In the genomic region with DNA sequence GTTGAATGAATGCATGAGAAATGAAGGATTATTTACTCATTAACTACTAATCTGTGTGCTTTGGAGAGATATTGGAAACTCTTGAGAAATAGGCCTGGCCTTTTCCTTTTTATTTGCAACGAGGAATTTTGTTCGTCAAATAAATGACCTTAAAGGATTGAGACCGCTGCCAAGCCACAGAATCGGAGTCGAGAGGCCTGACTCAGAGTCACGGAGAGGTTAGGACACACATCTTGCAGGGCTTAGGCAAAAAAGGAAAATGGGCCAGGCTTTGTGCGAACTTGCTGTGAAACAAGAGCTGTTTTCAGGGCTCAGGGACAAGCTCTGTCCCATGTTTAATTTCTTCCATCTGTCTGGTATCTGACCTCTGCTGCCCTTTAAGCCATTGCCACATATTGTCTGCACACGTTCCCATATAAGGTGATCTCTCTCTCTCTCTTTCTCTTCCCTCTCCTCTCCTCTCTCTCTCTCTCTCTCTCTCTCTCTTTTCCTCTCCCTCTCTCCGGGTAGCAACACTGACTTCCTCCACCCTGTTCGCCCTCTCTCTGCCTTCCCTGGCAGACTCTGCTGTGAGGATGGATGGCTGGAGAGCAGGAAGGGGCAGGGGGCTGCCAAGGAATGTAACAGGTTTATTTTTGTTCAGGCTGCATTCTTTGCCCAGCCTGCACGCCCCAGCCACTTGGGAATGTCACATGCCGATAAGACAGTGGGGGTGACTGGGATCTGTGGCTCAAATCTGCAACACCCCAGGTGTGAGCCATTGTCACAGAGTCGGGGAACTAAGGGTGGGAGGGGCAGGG, we compare ENCODE assay signal across 1 cellular context.
A peak's percentile ranks its signal among the peaks of the same experiment; 100 is the strongest.
TF ChIP-seq lines count a peak whose summit lies in the region.

No MANE protein-coding gene starts in this region.

TF ChIP-seq in HepG2, 621 proteins besides CTCF, POLR2A, EP300 and RAD21 (continued from another document and continues in another):
- no peak for TF ChIP-seq HNRNPK (IDR thresholded peaks at IDR 0.05; ENCODE audit: low read depth, low read length, poor library complexity, severe bottlenecking)
- TF ChIP-seq, protein P1, sequence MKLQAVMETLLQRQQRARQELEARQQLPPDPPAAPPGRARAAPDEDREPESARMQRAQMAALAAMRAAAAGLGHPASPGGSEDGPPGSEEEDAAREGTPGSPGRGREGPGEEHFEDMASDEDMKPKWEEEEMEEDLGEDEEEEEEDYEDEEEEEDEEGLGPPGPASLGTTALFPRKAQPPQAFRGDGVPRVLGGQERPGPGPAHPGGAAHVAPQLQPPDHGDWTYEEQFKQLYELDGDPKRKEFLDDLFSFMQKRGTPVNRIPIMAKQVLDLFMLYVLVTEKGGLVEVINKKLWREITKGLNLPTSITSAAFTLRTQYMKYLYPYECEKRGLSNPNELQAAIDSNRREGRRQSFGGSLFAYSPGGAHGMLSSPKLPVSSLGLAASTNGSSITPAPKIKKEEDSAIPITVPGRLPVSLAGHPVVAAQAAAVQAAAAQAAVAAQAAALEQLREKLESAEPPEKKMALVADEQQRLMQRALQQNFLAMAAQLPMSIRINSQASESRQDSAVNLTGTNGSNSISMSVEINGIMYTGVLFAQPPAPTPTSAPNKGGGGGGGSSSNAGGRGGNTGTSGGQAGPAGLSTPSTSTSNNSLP (IDR thresholded peaks at IDR 0.05; ENCODE audit: low read depth, low read length) = peak; percentile 49
- TF ChIP-seq NFKBIZ (CRISPR knock-in tag; IDR thresholded peaks at IDR 0.05) = 0 out of 2 replicates have a peak, but pooled peaks have one; percentile 20
- TF ChIP-seq TOPORS (CRISPR knock-in tag; IDR thresholded peaks at IDR 0.05) = no peak
- peak; percentile 66; the same call in 1 of the 2 replicates for TF ChIP-seq HDAC1 (CRISPR knock-in tag; IDR thresholded peaks at IDR 0.05)
- TF ChIP-seq ZNF12 (CRISPR knock-in tag; IDR thresholded peaks at IDR 0.05) = no peak
- no peak for TF ChIP-seq MAZ (IDR thresholded peaks at IDR 0.05; ENCODE audit: borderline replicate concordance, low read depth, low read length)
- no peak for TF ChIP-seq MAZ (CRISPR knock-in tag; IDR thresholded peaks at IDR 0.05; ENCODE audit: low read depth)
- no peak for TF ChIP-seq ZMYM2 (CRISPR knock-in tag; IDR thresholded peaks at IDR 0.05)
- TF ChIP-seq SIN3B (IDR thresholded peaks at IDR 0.05; ENCODE audit: low read length) = no peak
- TF ChIP-seq ZNF263 (CRISPR knock-in tag; IDR thresholded peaks at IDR 0.05) = no peak
- TF ChIP-seq POLR2AphosphoS5 (IDR thresholded peaks at IDR 0.05; ENCODE audit: low read depth, low read length) = peak; percentile 30; the same call in 1 of the 2 replicates
- no peak for TF ChIP-seq ZNF773 (CRISPR knock-in tag; IDR thresholded peaks at IDR 0.05; ENCODE audit: borderline replicate concordance)
- TF ChIP-seq BHLHE40 (IDR thresholded peaks at IDR 0.05; ENCODE audit: low read length) = 0 out of 2 replicates have a peak, but pooled peaks have one; percentile 26
- TF ChIP-seq, protein P2, sequence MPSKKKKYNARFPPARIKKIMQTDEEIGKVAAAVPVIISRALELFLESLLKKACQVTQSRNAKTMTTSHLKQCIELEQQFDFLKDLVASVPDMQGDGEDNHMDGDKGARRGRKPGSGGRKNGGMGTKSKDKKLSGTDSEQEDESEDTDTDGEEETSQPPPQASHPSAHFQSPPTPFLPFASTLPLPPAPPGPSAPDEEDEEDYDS (CRISPR knock-in tag; IDR thresholded peaks at IDR 0.05) = peak; percentile 57
- TF ChIP-seq SRSF1 (optimal IDR thresholded peaks at IDR 0.05; ENCODE audit: low read depth, low read length) = no peak
- TF ChIP-seq, protein P3, sequence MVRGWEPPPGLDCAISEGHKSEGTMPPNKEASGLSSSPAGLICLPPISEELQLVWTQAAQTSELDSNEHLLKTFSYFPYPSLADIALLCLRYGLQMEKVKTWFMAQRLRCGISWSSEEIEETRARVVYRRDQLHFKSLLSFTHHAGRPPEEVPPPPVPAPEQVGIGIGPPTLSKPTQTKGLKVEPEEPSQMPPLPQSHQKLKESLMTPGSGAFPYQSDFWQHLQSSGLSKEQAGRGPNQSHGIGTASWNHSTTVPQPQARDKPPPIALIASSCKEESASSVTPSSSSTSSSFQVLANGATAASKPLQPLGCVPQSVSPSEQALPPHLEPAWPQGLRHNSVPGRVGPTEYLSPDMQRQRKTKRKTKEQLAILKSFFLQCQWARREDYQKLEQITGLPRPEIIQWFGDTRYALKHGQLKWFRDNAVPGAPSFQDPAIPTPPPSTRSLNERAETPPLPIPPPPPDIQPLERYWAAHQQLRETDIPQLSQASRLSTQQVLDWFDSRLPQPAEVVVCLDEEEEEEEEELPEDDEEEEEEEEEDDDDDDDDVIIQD (CRISPR knock-in tag; IDR thresholded peaks at IDR 0.05; ENCODE audit: low read depth) = no peak
- no peak for TF ChIP-seq KDM2A (CRISPR knock-in tag; IDR thresholded peaks at IDR 0.05; ENCODE audit: borderline replicate concordance, low read depth)
- TF ChIP-seq ZNF292 (CRISPR knock-in tag; IDR thresholded peaks at IDR 0.05; ENCODE audit: borderline replicate concordance, low read depth) = peak; percentile 84
- TF ChIP-seq, protein P4, sequence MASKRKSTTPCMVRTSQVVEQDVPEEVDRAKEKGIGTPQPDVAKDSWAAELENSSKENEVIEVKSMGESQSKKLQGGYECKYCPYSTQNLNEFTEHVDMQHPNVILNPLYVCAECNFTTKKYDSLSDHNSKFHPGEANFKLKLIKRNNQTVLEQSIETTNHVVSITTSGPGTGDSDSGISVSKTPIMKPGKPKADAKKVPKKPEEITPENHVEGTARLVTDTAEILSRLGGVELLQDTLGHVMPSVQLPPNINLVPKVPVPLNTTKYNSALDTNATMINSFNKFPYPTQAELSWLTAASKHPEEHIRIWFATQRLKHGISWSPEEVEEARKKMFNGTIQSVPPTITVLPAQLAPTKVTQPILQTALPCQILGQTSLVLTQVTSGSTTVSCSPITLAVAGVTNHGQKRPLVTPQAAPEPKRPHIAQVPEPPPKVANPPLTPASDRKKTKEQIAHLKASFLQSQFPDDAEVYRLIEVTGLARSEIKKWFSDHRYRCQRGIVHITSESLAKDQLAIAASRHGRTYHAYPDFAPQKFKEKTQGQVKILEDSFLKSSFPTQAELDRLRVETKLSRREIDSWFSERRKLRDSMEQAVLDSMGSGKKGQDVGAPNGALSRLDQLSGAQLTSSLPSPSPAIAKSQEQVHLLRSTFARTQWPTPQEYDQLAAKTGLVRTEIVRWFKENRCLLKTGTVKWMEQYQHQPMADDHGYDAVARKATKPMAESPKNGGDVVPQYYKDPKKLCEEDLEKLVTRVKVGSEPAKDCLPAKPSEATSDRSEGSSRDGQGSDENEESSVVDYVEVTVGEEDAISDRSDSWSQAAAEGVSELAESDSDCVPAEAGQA (IDR thresholded peaks at IDR 0.05; ENCODE audit: low read depth) = peak; percentile 60; the same call in 1 of the 2 replicates
- TF ChIP-seq, protein P4 (CRISPR knock-in tag; IDR thresholded peaks at IDR 0.05; ENCODE audit: borderline replicate concordance) = no peak
- no peak; the same call in 1 of the 2 replicates for TF ChIP-seq ATF7-NPFF (CRISPR knock-in tag; IDR thresholded peaks at IDR 0.05; ENCODE audit: low read depth)
- no peak for TF ChIP-seq PAF1 (CRISPR knock-in tag; IDR thresholded peaks at IDR 0.05)
- TF ChIP-seq, protein P5, sequence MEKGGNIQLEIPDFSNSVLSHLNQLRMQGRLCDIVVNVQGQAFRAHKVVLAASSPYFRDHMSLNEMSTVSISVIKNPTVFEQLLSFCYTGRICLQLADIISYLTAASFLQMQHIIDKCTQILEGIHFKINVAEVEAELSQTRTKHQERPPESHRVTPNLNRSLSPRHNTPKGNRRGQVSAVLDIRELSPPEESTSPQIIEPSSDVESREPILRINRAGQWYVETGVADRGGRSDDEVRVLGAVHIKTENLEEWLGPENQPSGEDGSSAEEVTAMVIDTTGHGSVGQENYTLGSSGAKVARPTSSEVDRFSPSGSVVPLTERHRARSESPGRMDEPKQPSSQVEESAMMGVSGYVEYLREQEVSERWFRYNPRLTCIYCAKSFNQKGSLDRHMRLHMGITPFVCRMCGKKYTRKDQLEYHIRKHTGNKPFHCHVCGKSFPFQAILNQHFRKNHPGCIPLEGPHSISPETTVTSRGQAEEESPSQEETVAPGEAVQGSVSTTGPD (CRISPR knock-in tag; IDR thresholded peaks at IDR 0.05) = no peak
- TF ChIP-seq, protein P6, sequence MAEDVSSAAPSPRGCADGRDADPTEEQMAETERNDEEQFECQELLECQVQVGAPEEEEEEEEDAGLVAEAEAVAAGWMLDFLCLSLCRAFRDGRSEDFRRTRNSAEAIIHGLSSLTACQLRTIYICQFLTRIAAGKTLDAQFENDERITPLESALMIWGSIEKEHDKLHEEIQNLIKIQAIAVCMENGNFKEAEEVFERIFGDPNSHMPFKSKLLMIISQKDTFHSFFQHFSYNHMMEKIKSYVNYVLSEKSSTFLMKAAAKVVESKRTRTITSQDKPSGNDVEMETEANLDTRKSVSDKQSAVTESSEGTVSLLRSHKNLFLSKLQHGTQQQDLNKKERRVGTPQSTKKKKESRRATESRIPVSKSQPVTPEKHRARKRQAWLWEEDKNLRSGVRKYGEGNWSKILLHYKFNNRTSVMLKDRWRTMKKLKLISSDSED (CRISPR knock-in tag; IDR thresholded peaks at IDR 0.05) = no peak
- TF ChIP-seq, protein P7, sequence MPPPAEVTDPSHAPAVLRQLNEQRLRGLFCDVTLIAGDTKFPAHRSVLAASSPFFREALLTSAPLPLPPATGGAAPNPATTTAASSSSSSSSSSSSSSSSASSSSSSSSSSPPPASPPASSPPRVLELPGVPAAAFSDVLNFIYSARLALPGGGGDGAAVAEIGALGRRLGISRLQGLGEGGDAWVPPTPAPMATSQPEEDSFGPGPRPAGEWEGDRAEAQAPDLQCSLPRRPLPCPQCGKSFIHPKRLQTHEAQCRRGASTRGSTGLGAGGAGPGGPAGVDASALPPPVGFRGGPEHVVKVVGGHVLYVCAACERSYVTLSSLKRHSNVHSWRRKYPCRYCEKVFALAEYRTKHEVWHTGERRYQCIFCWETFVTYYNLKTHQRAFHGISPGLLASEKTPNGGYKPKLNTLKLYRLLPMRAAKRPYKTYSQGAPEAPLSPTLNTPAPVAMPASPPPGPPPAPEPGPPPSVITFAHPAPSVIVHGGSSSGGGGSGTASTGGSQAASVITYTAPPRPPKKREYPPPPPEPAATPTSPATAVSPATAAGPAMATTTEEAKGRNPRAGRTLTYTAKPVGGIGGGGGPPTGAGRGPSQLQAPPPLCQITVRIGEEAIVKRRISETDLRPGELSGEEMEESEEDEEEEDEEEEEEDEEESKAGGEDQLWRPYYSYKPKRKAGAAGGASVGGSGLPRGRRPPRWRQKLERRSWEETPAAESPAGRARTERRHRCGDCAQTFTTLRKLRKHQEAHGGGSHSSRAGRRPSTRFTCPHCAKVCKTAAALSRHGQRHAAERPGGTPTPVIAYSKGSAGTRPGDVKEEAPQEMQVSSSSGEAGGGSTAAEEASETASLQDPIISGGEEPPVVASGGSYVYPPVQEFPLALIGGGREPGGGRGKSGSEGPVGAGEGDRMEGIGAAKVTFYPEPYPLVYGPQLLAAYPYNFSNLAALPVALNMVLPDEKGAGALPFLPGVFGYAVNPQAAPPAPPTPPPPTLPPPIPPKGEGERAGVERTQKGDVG (CRISPR knock-in tag; IDR thresholded peaks at IDR 0.05; ENCODE audit: borderline replicate concordance) = no peak
- TF ChIP-seq JUNB (CRISPR knock-in tag; IDR thresholded peaks at IDR 0.05; ENCODE audit: borderline replicate concordance) = peak; percentile 74; the same call in 1 of the 2 replicates
- peak; percentile 51 for TF ChIP-seq ZNF781 (CRISPR knock-in tag; IDR thresholded peaks at IDR 0.05; ENCODE audit: borderline replicate concordance, not compliant biosample characterization)
- TF ChIP-seq PAWR (CRISPR knock-in tag; IDR thresholded peaks at IDR 0.05; ENCODE audit: borderline replicate concordance) = no peak
- TF ChIP-seq, protein P8, sequence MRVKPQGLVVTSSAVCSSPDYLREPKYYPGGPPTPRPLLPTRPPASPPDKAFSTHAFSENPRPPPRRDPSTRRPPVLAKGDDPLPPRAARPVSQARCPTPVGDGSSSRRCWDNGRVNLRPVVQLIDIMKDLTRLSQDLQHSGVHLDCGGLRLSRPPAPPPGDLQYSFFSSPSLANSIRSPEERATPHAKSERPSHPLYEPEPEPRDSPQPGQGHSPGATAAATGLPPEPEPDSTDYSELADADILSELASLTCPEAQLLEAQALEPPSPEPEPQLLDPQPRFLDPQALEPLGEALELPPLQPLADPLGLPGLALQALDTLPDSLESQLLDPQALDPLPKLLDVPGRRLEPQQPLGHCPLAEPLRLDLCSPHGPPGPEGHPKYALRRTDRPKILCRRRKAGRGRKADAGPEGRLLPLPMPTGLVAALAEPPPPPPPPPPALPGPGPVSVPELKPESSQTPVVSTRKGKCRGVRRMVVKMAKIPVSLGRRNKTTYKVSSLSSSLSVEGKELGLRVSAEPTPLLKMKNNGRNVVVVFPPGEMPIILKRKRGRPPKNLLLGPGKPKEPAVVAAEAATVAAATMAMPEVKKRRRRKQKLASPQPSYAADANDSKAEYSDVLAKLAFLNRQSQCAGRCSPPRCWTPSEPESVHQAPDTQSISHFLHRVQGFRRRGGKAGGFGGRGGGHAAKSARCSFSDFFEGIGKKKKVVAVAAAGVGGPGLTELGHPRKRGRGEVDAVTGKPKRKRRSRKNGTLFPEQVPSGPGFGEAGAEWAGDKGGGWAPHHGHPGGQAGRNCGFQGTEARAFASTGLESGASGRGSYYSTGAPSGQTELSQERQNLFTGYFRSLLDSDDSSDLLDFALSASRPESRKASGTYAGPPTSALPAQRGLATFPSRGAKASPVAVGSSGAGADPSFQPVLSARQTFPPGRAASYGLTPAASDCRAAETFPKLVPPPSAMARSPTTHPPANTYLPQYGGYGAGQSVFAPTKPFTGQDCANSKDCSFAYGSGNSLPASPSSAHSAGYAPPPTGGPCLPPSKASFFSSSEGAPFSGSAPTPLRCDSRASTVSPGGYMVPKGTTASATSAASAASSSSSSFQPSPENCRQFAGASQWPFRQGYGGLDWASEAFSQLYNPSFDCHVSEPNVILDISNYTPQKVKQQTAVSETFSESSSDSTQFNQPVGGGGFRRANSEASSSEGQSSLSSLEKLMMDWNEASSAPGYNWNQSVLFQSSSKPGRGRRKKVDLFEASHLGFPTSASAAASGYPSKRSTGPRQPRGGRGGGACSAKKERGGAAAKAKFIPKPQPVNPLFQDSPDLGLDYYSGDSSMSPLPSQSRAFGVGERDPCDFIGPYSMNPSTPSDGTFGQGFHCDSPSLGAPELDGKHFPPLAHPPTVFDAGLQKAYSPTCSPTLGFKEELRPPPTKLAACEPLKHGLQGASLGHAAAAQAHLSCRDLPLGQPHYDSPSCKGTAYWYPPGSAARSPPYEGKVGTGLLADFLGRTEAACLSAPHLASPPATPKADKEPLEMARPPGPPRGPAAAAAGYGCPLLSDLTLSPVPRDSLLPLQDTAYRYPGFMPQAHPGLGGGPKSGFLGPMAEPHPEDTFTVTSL (CRISPR knock-in tag; IDR thresholded peaks at IDR 0.05; ENCODE audit: borderline replicate concordance) = peak; percentile 24; the same call in 1 of the 2 replicates
- no peak for TF ChIP-seq ZNF749 (CRISPR knock-in tag; IDR thresholded peaks at IDR 0.05; ENCODE audit: borderline replicate concordance)
